Comparison of ENCODE assay signal across 1 cellular context in genomic region chr9:17005085-17005484, GRCh38.
TF ChIP-seq lines count a peak whose summit lies in the region.

No MANE protein-coding gene starts in this region.

TF ChIP-seq in H1, 55 proteins besides CTCF, POLR2A, EP300 and RAD21:
- TF ChIP-seq BRCA1 (IDR thresholded peaks at IDR 0.05; ENCODE audit: low read depth, low read length) (no peak), CHD7 (IDR thresholded peaks at IDR 0.05; ENCODE audit: insufficient replicate concordance, low read length) (no peak), SIX5 (IDR thresholded peaks at IDR 0.05; ENCODE audit: low read depth, low read length) (no peak), CBX5 (IDR thresholded peaks at IDR 0.05; ENCODE audit: low read depth, low read length) (no peak), RNF2 (IDR thresholded peaks at IDR 0.05; ENCODE audit: borderline replicate concordance, low read depth, low read length, missing control alignments, poor library complexity, severe bottlenecking) (no peak), POU5F1 (IDR thresholded peaks at IDR 0.05; ENCODE audit: low read depth, low read length) (no peak), SP1 (IDR thresholded peaks at IDR 0.05; ENCODE audit: low read depth, low read length) (no peak), SP2 (IDR thresholded peaks at IDR 0.05; ENCODE audit: low read length) (no peak)
